In the genomic region with DNA sequence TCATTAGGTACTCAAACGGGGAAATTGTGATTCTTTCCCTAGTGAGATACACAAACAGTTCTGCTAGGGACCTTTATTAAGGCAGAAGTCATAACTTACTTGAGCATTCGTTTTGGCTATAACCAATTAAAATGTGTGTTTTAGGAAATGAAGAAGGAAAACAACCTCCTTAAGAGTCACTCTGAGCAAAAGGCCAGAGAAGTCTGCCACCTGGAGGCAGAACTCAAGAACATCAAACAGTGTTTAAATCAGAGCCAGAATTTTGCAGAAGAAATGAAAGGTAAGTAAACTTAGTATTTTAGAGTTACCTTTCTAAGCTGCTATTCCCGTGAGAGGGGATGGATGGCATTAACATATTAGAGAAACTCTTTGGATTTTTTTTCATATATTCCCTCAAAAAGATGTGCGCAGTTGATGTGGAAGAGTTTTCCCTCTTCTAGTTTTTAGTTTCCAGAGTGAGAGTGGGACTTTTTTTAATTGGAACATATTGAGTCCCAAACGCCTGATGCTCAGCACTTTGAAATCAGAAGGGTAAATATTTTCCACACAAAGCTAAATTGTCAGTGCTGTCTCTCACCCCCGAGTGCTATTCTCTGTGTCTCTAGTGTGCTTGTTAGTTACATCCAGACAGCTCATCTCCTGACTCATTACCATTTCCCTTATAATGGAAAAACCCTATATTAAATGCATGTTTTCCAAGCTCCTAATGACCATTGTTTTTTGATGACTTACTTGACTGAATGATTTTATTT, we compare ENCODE assay signal across 8 cellular contexts. TPM values are rescaled to one million over a fixed set of nuclear protein-coding genes. Genes with fewer than 3 reads are reported as not detected.
DNase-seq lines count a peak whose midpoint lies in the region; ATAC-seq, FAIRE-seq and TF ChIP-seq lines count a peak whose summit lies in the region.

No MANE protein-coding gene starts in this region.

- peak; percentile 15 for DNase-seq in stimulated activated CD4-positive, alpha-beta T cell treated with anti-CD3 and anti-CD28 coated beads, Interleukin-4, amount 100 ng/mL, for 1 hour
- DNase-seq in stimulated activated CD4-positive, alpha-beta T cell treated with anti-CD3 and anti-CD28 coated beads, Interleukin-2, amount 100 ng/mL, for 24 hours = no peak
- DNase-seq in H54 (ENCODE audit: insufficient read length, low spot score) (no peak), NCI-H2227 treated with DMSO at 0.1 percent for 48 hours (lab: John Stamatoyannopoulos, UW) (peak; percentile 24), astrocyte of the hippocampus (ENCODE audit: low read depth, low spot score) (peak; percentile 61), left lobe of liver (ENCODE audit: low spot score) (no peak), 8988T (no peak)

- FAIRE-seq in H54 (lab: Jason Lieb, UNC) = peak; percentile 36

- ATAC-seq in left lobe of liver (peak; percentile 73), HG02840 (IDR thresholded peaks at IDR 0.05; ENCODE audit: low FRiP score, unreplicated experiment) (no peak)

- no peak for TF ChIP-seq POLR2A in H54 (IDR thresholded peaks at IDR 0.05; ENCODE audit: low read depth, low read length)

RNA-seq across cellular contexts. Expression of gene CENPF, which starts 34.9 kb away (rescaled TPM):
- 1.1 TPM for total RNA-seq in left lobe of liver

Comparison
In these comparisons a context has a peak if more than half of its experiments do, and no peak if none do; other contexts are left out.
1. DNase-seq: peak in stimulated activated CD4-positive, alpha-beta T cell treated with anti-CD3 and anti-CD28 coated beads, Interleukin-4, amount 100 ng/mL, for 1 hour (single experiment), NCI-H2227 treated with DMSO at 0.1 percent for 48 hours (single experiment) and astrocyte of the hippocampus (single experiment); none in stimulated activated CD4-positive, alpha-beta T cell treated with anti-CD3 and anti-CD28 coated beads, Interleukin-2, amount 100 ng/mL, for 24 hours (0 of 2), H54 (single experiment), left lobe of liver (single experiment) and 8988T (single experiment).